Comparison of ENCODE assay signal across 8 cellular contexts in the genomic region with DNA sequence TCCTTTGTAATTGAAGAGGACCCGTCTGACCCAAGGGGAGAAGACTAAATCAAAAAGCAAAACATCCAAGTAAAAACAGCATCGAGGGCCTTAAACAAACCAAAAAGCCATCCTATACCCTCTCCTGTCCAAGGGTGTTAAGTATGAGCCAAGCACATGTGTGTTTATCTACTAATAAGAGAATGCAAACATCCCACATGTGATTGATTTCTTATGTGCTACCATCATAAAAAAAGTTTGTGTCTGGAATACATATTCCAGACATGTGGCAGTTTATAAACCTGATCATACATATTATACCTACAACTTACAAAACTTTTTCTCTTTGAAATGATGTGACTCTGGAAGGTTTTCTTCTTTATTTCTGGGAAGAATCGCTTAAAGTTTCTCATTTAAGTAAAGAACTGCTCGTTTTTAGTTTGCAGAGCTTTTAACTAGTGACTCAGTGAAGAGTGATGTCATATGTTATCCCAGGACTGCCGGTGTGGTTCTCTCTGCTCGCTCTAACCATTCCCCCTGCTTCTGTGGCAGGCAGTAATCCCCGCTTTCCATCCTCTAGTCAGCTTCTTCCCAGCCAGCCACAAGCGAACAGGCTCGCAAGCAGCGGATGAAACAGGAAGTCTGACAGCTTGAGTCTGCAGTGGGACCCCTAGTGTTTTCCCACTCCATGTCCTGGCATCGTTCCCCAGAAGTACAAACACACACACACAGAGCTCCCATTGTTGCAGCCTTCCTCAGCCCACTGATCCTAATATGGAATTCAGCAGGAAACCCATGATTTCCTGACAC. TPM values are rescaled to one million over a fixed set of nuclear protein-coding genes. Genes with fewer than 3 reads are reported as not detected.
DNase-seq lines count a peak whose midpoint lies in the region; ATAC-seq and TF ChIP-seq lines count a peak whose summit lies in the region.

No MANE protein-coding gene starts in this region.

- no peak overlapping the region for H3K9ac ChIP-seq in HCT116 (ENCODE audit: low read length)
- no peak overlapping the region for H3K9ac ChIP-seq in endodermal cell (ENCODE audit: extremely low read depth, low read length, poor library complexity, severe bottlenecking)

- peak overlapping the region; percentile 17 for H3K4me2 ChIP-seq in HCT116 (ENCODE audit: low read length)

- H3K4me1 ChIP-seq in HCT116 (ENCODE audit: control insufficient read depth in 1 of 2, insufficient read depth in 2 of 2, low read length in 2 of 2) (no peaks in the 10 kb centered on the region), endodermal cell (ENCODE audit: control insufficient read depth, insufficient read depth, low read length) (peaks cover 5% of the 10 kb centered on the region), lower lobe of right lung (peaks cover 5% of the 10 kb centered on the region), tibial artery (peaks cover 0 to 12% (median 7%) of the 10 kb centered on the region in 4 donors)

- no peak for TF ChIP-seq POLR2A in HCT116 (IDR thresholded peaks at IDR 0.05; ENCODE audit: borderline replicate concordance, extremely low read depth, insufficient read depth, insufficient read length)

- H3K27ac Mint-ChIP-seq in endodermal cell, result no peak overlapping the region
- no peak overlapping the region for H3K27ac Mint-ChIP-seq in activated T-helper 2 cell treated with anti-CD3 and anti-CD28 coated beads, Interferon-gamma antibody, Interleukin-2, Interleukin-4, amounts not matched to agents 10 μg/mL and 5 μg/mL and 100 μg/mL, durations not matched to agents 14 hours and 24 hours and 36 hours

- H2AFZ ChIP-seq in HCT116 (ENCODE audit: low read depth, low read length, poor library complexity, severe bottlenecking), result no peak overlapping the region

- no peaks in the 10 kb centered on the region for H3K36me3 Mint-ChIP-seq in endodermal cell (ENCODE audit: low read depth)
- H3K36me3 Mint-ChIP-seq in activated T-helper 2 cell treated with anti-CD3 and anti-CD28 coated beads, Interferon-gamma antibody, Interleukin-2, Interleukin-4, amounts not matched to agents 10 μg/mL and 5 μg/mL and 100 μg/mL, durations not matched to agents 14 hours and 24 hours and 36 hours (ENCODE audit: low read depth), result no peaks in the 10 kb centered on the region

- ATAC-seq in HCT116 (peak; percentile 53), lower lobe of right lung (peak; percentile 81 to 91), GM19023 (IDR thresholded peaks at IDR 0.05; ENCODE audit: unreplicated experiment) (no peak)

- no peak overlapping the region for H3K4me3 ChIP-seq in HCT116 (replicated peaks in 1 of 2; ENCODE audit: low read depth in 1 of 2, low read length in 2 of 2)
- peak overlapping the region; percentile 68 for H3K4me3 ChIP-seq in endodermal cell (ENCODE audit: low read length)
- peak overlapping the region; percentile 53 for H3K4me3 ChIP-seq in lower lobe of right lung
- peak overlapping the region; percentile 47 to 52 for H3K4me3 ChIP-seq in tibial artery

- TF ChIP-seq CTCF in HCT116 (IDR thresholded peaks at IDR 0.05 in 2 of 3, conservative IDR thresholded peaks at IDR 0.05 in 1 of 3; ENCODE audit: borderline replicate concordance in 1 of 3, insufficient read depth in 1 of 3, low read depth in 2 of 3, low read length in 2 of 3), result no peak
- TF ChIP-seq CTCF in endodermal cell (conservative IDR thresholded peaks at IDR 0.05), result no peak
- TF ChIP-seq CTCF in lower lobe of right lung (IDR thresholded peaks at IDR 0.05), result peak; percentile 31
- no peak for TF ChIP-seq CTCF in tibial artery (IDR thresholded peaks at IDR 0.05)

- intact Hi-C loops in HCT116 (cut with micrococcal nuclease) (no loop called here), lower lobe of right lung (cut with DNase I) (no loop called here), tibial artery (cut with DNase I; ENCODE audit: low total_unique reads) (no loop called here)
- intact Hi-C loops in activated T-helper 2 cell treated with anti-CD3 and anti-CD28 coated beads, Interferon-gamma antibody, Interleukin-2, Interleukin-4, amounts not matched to agents 10 μg/mL and 5 μg/mL and 100 μg/mL, durations not matched to agents 14 hours and 24 hours and 36 hours (cut with micrococcal nuclease), result no loop called here

- H3K36me3 ChIP-seq in HCT116 (ENCODE audit: control insufficient read depth in 1 of 2, insufficient read depth in 2 of 2, low read length in 2 of 2), result no peaks in the 10 kb centered on the region
- H3K36me3 ChIP-seq in endodermal cell (ENCODE audit: control insufficient read depth, insufficient read depth, low read length), result no peaks in the 10 kb centered on the region
- H3K36me3 ChIP-seq in lower lobe of right lung, result no peaks in the 10 kb centered on the region
- H3K36me3 ChIP-seq in tibial artery, result no peaks in the 10 kb centered on the region

- TF ChIP-seq RAD21 in HCT116 (IDR thresholded peaks at IDR 0.05; ENCODE audit: low read depth), result no peak

- BruUV-seq in HCT116 (replicated peaks; lab: Mats Ljungman, UMichigan), result no TSS peak

- DNase-seq in HCT116 (ENCODE audit: low read depth, low spot score) (no peak), NCI-H774 (lab: John Stamatoyannopoulos, UW) (peak; percentile 40), endodermal cell (peak; percentile 87), lower lobe of right lung (peak; percentile 51), tibial artery (peak; percentile 74 to 80)
- no peak for DNase-seq in stimulated activated CD4-positive, alpha-beta T cell treated with anti-CD3 and anti-CD28 coated beads, Interleukin-4, amount 100 ng/mL, for 4 hours
- no peak for DNase-seq in activated T-helper 2 cell treated with anti-CD3 and anti-CD28 coated beads, Interferon-gamma antibody, Interleukin-2, Interleukin-4, amounts not matched to agents 10 μg/mL and 5 μg/mL and 100 μg/mL, durations not matched to agents 14 hours and 24 hours and 36 hours (ENCODE audit: low spot score)

- H3K27me3 Mint-ChIP-seq in endodermal cell (ENCODE audit: insufficient read depth), result peaks cover 5% of the 10 kb centered on the region
- no peaks in the 10 kb centered on the region for H3K27me3 Mint-ChIP-seq in activated T-helper 2 cell treated with anti-CD3 and anti-CD28 coated beads, Interferon-gamma antibody, Interleukin-2, Interleukin-4, amounts not matched to agents 10 μg/mL and 5 μg/mL and 100 μg/mL, durations not matched to agents 14 hours and 24 hours and 36 hours (ENCODE audit: low read depth)

- H3K27ac ChIP-seq in HCT116 (ENCODE audit: low read depth, low read length), result no peak overlapping the region
- peak overlapping the region; percentile 74 for H3K27ac ChIP-seq in endodermal cell (ENCODE audit: low read depth, low read length)
- H3K27ac ChIP-seq in lower lobe of right lung, result peak overlapping the region; percentile 89
- H3K27ac ChIP-seq in tibial artery, result peak overlapping the region; percentile 79 to 82

- CTCF ChIA-PET in HCT116 (lab: Charles Lee), result no interaction called here

- H3K4me3 Mint-ChIP-seq in endodermal cell, result no peak overlapping the region
- H3K4me3 Mint-ChIP-seq in activated T-helper 2 cell treated with anti-CD3 and anti-CD28 coated beads, Interferon-gamma antibody, Interleukin-2, Interleukin-4, amounts not matched to agents 10 μg/mL and 5 μg/mL and 100 μg/mL, durations not matched to agents 14 hours and 24 hours and 36 hours (ENCODE audit: low read depth), result no peak overlapping the region

- peaks cover 38% of the 10 kb centered on the region for H3K27me3 ChIP-seq in HCT116 (ENCODE audit: insufficient read depth, low read length)
- H3K27me3 ChIP-seq in endodermal cell (ENCODE audit: control insufficient read depth, insufficient read depth, low read length, poor library complexity, severe bottlenecking), result no peaks in the 10 kb centered on the region
- no peaks in the 10 kb centered on the region for H3K27me3 ChIP-seq in lower lobe of right lung (ENCODE audit: low read depth)
- H3K27me3 ChIP-seq in tibial artery, result no peaks in the 10 kb centered on the region

- H3K9me2 ChIP-seq in HCT116 (ENCODE audit: insufficient read depth), result no peaks in the 10 kb centered on the region

- POLR2A ChIA-PET in HCT116 (lab: Charles Lee), result no interaction called here

- H3K4me1 Mint-ChIP-seq in endodermal cell, result no peaks in the 10 kb centered on the region
- H3K4me1 Mint-ChIP-seq in activated T-helper 2 cell treated with anti-CD3 and anti-CD28 coated beads, Interferon-gamma antibody, Interleukin-2, Interleukin-4, amounts not matched to agents 10 μg/mL and 5 μg/mL and 100 μg/mL, durations not matched to agents 14 hours and 24 hours and 36 hours (ENCODE audit: low read depth), result no peaks in the 10 kb centered on the region

- WGBS in endodermal cell (ENCODE audit: insufficient coverage in 1 of 2, insufficient read length in 1 of 2), 2 experiments, result 8 to 28% methylated on average over 4 to 11 of the region's 11 CpGs

- H3K79me2 ChIP-seq in HCT116 (ENCODE audit: insufficient read depth, low read length), result no peaks in the 10 kb centered on the region

- no peaks in the 10 kb centered on the region for H3K9me3 Mint-ChIP-seq in endodermal cell
- H3K9me3 Mint-ChIP-seq in activated T-helper 2 cell treated with anti-CD3 and anti-CD28 coated beads, Interferon-gamma antibody, Interleukin-2, Interleukin-4, amounts not matched to agents 10 μg/mL and 5 μg/mL and 100 μg/mL, durations not matched to agents 14 hours and 24 hours and 36 hours, result no peaks in the 10 kb centered on the region

- RAD21 ChIA-PET in HCT116 (lab: Charles Lee; ENCODE audit: low non-redundant PET in 1 of 2, low total read pairs in 2 of 2, uncharacterized antibody in 2 of 2, unreplicated experiment in 2 of 2), result no interaction called here

- H3K9me3 ChIP-seq in HCT116 (ENCODE audit: control insufficient read depth in 1 of 2, insufficient read depth in 1 of 2, low read depth in 1 of 2, low read length in 2 of 2), result no peaks in the 10 kb centered on the region
- H3K9me3 ChIP-seq in endodermal cell (ENCODE audit: control insufficient read depth, low read length), result no peaks in the 10 kb centered on the region
- H3K9me3 ChIP-seq in lower lobe of right lung, result no peaks in the 10 kb centered on the region
- H3K9me3 ChIP-seq in tibial artery, result no peaks in the 10 kb centered on the region

- H4K20me1 ChIP-seq in HCT116 (ENCODE audit: insufficient read depth), result no peaks in the 10 kb centered on the region

TF ChIP-seq in HCT116, 20 proteins besides CTCF, POLR2A, EP300 and RAD21 (continues in another document):
- no peak for TF ChIP-seq EZH2phosphoT487 (IDR thresholded peaks at IDR 0.05; ENCODE audit: borderline replicate concordance)
- TF ChIP-seq, protein P1, sequence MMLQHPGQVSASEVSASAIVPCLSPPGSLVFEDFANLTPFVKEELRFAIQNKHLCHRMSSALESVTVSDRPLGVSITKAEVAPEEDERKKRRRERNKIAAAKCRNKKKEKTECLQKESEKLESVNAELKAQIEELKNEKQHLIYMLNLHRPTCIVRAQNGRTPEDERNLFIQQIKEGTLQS (IDR thresholded peaks at IDR 0.05), result no peak
- no peak for TF ChIP-seq ZNF274 (IDR thresholded peaks at IDR 0.05; ENCODE audit: low read depth, low read length)

RNA-seq across cellular contexts. Expression of a gene that starts 0.4 kb away (rescaled TPM):
- not detected for total RNA-seq in HCT116 (2021; ENCODE audit: unreplicated experiment)
- polyA plus RNA-seq in HCT116 (2012), result not detected in 2 replicates
- total RNA-seq in endodermal cell, result not detected
- polyA plus RNA-seq in endodermal cell (2013, experiment 1 of 2), result 3.9 TPM
- polyA plus RNA-seq in endodermal cell (2013, experiment 2 of 2), result 7.3 TPM
- total RNA-seq in lower lobe of right lung, result 29.2 TPM
- total RNA-seq in activated T-helper 2 cell treated with anti-CD3 and anti-CD28 coated beads, Interferon-gamma antibody, Interleukin-2, Interleukin-4, amounts not matched to agents 10 μg/mL and 5 μg/mL and 100 μg/mL, durations not matched to agents 14 hours and 24 hours and 36 hours, result not detected in 2 replicates

Comparison
In these comparisons a context has a peak if more than half of its experiments do, and no peak if none do; other contexts are left out.
1. DNase-seq: peak in NCI-H774 (single experiment), endodermal cell (single experiment), lower lobe of right lung (single experiment) and tibial artery (2 of 2); none in HCT116 (single experiment), stimulated activated CD4-positive, alpha-beta T cell treated with anti-CD3 and anti-CD28 coated beads, Interleukin-4, amount 100 ng/mL, for 4 hours (0 of 2) and activated T-helper 2 cell treated with anti-CD3 and anti-CD28 coated beads, Interferon-gamma antibody, Interleukin-2, Interleukin-4, amounts not matched to agents 10 μg/mL and 5 μg/mL and 100 μg/mL, durations not matched to agents 14 hours and 24 hours and 36 hours (single experiment).
2. H3K4me3 ChIP-seq: peak in endodermal cell (single experiment), lower lobe of right lung (single experiment) and tibial artery (2 of 2); none in HCT116 (0 of 2).
3. RNA of a gene that starts 0.4 kb away (total RNA-seq): 29.2 TPM in lower lobe of right lung (single experiment); not detected in endodermal cell, not detected in HCT116 (single experiment) and not detected in activated T-helper 2 cell treated with anti-CD3 and anti-CD28 coated beads, Interferon-gamma antibody, Interleukin-2, Interleukin-4, amounts not matched to agents 10 μg/mL and 5 μg/mL and 100 μg/mL, durations not matched to agents 14 hours and 24 hours and 36 hours; every median in the first group is over 10 times any median in the second.